ENCODE assay signal across 9 cellular contexts in genomic region chr10:70537398-70538194, GRCh38. TPM values are rescaled to one million over a fixed set of nuclear protein-coding genes. Genes with fewer than 3 reads are reported as not detected.
DNase-seq lines count a peak whose midpoint lies in the region; ATAC-seq and TF ChIP-seq lines count a peak whose summit lies in the region.
"Had no signal": no experiment of that assay in that cellular context is flagged by ENCODE, and none has a peak within 500 bp of the region (broad histone marks: within the 10 kb centered on the region; RNA-seq: fewer than 3 reads in every experiment).

No MANE protein-coding gene starts in this region.

- H3K4me3 Mint-ChIP-seq in chondrocyte (ENCODE audit: unreplicated experiment), result no peak overlapping the region

- no peak overlapping the region for H3K4me3 ChIP-seq in retinal pigment epithelial cell (ENCODE audit: low read length)

- no peak for ATAC-seq in GM18909 (IDR thresholded peaks at IDR 0.05; ENCODE audit: poor library complexity, unreplicated experiment)
- ATAC-seq in GM19463 (IDR thresholded peaks at IDR 0.05; ENCODE audit: unreplicated experiment), result no peak

- H3K27me3 Mint-ChIP-seq in chondrocyte (ENCODE audit: low read depth), result peaks cover 3% of the 10 kb centered on the region

- H3K27ac Mint-ChIP-seq in chondrocyte (ENCODE audit: unreplicated experiment), result no peak overlapping the region

- TF ChIP-seq CTCF in chondrocyte (IDR thresholded peaks at IDR 0.05) (peak; percentile 73), retinal pigment epithelial cell (conservative IDR thresholded peaks at IDR 0.05; ENCODE audit: low read depth, low read length) (peak; percentile 69)

- H3K36me3 Mint-ChIP-seq in chondrocyte (ENCODE audit: low read depth), result no peaks in the 10 kb centered on the region

- H3K9me3 Mint-ChIP-seq in chondrocyte (ENCODE audit: low read depth), result no peaks in the 10 kb centered on the region

- peak; percentile 6 for DNase-seq in DMS153 treated with DMSO at 0.1 percent for 48 hours (lab: John Stamatoyannopoulos, UW; ENCODE audit: unreplicated experiment)
- no peak for DNase-seq in DMS153 (lab: John Stamatoyannopoulos, UW)
- peak; percentile 3 for DNase-seq in NCI-H2081 treated with DMSO at 0.1 percent for 48 hours (lab: John Stamatoyannopoulos, UW)
- no peak for DNase-seq in chondrocyte (ENCODE audit: low spot score)
- DNase-seq in retinal pigment epithelial cell (ENCODE audit: low read depth), result no peak
- DNase-seq in NCI-H2107 treated with DMSO at 0.1 percent for 48 hours (lab: John Stamatoyannopoulos, UW; ENCODE audit: unreplicated experiment), result no peak
- DNase-seq: anterior cingulate cortex had no signal

- peaks cover 10% of the 10 kb centered on the region for H3K4me1 Mint-ChIP-seq in chondrocyte (ENCODE audit: low read depth)

RNA-seq across cellular contexts. Expression of gene PALD1, which starts 59.0 kb away (rescaled TPM):
- total RNA-seq in chondrocyte, result 2.4 to 4.1 TPM (median 4.0 TPM) in 3 replicates

Comparison
In these comparisons a context has a peak if more than half of its experiments do, and no peak if none do; other contexts are left out.
1. DNase-seq: peak in DMS153 treated with DMSO at 0.1 percent for 48 hours (single experiment) and NCI-H2081 treated with DMSO at 0.1 percent for 48 hours (single experiment); none in DMS153 (single experiment), chondrocyte (single experiment), retinal pigment epithelial cell (single experiment) and NCI-H2107 treated with DMSO at 0.1 percent for 48 hours (single experiment).